1 cellular context compared by ENCODE assay signal in the genomic region with DNA sequence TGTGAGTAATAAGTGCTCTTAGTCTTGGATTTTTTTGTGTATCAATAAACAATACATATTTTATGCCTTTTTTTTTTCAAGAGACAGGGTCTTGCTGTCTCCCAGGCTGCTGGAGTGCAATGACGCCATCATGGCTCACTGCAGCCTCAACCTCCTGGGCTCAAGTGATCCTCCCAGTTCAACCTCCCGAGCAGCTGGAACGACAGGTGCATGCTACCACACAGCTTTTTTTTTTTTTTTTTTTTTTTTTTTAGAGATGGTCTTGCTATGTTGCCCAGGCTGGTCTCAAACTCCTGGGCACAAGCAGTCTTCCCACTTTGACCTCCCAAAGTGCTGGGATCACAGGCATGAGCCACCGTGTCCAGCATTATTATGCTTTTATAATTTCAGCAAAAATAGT.
TF ChIP-seq lines count a peak whose summit lies in the region.

No MANE protein-coding gene starts in this region.

TF ChIP-seq in HepG2, 621 proteins besides CTCF, POLR2A, EP300 and RAD21:
- TF ChIP-seq AKNA (CRISPR knock-in tag; IDR thresholded peaks at IDR 0.05; ENCODE audit: borderline replicate concordance) (no peak), CC2D1A (CRISPR knock-in tag; IDR thresholded peaks at IDR 0.05) (no peak), ZNF264 (CRISPR knock-in tag; IDR thresholded peaks at IDR 0.05) (no peak), ZNF101 (CRISPR knock-in tag; IDR thresholded peaks at IDR 0.05; ENCODE audit: borderline replicate concordance, low read depth) (no peak), CBX1 (IDR thresholded peaks at IDR 0.05; ENCODE audit: low read depth) (no peak), MNT (IDR thresholded peaks at IDR 0.05) (no peak), MAFF (IDR thresholded peaks at IDR 0.05; ENCODE audit: low read depth, low read length) (no peak), HNRNPK (IDR thresholded peaks at IDR 0.05; ENCODE audit: low read depth, low read length, poor library complexity, severe bottlenecking) (no peak), PAWR (CRISPR knock-in tag; IDR thresholded peaks at IDR 0.05; ENCODE audit: borderline replicate concordance) (no peak), ZNF740 (CRISPR knock-in tag; IDR thresholded peaks at IDR 0.05) (no peak), NFIC (IDR thresholded peaks at IDR 0.05; ENCODE audit: low read length) (no peak), ZNF333 (CRISPR knock-in tag; IDR thresholded peaks at IDR 0.05; ENCODE audit: borderline replicate concordance) (no peak), BHLHE40 (IDR thresholded peaks at IDR 0.05; ENCODE audit: low read length) (no peak), ZNF839 (CRISPR knock-in tag; IDR thresholded peaks at IDR 0.05; ENCODE audit: borderline replicate concordance) (no peak), ZNF121 (CRISPR knock-in tag; IDR thresholded peaks at IDR 0.05) (no peak), SPEN (CRISPR knock-in tag; IDR thresholded peaks at IDR 0.05; ENCODE audit: low read depth) (no peak), NFKBIZ (CRISPR knock-in tag; IDR thresholded peaks at IDR 0.05) (no peak)
TF ChIP-seq in HepG2: peak in this region for 0.
